ENCODE assay signal across 25 cellular contexts in genomic region chr3:184618793-184619192, GRCh38. TPM values are rescaled to one million over a fixed set of nuclear protein-coding genes. Genes with fewer than 3 reads are reported as not detected.
DNase-seq lines count a peak whose midpoint lies in the region; ATAC-seq, FAIRE-seq and TF ChIP-seq lines count a peak whose summit lies in the region.
"Had no signal": no experiment of that assay in that cellular context is flagged by ENCODE, and none has a peak within 500 bp of the region (broad histone marks: within the 10 kb centered on the region; RNA-seq: fewer than 3 reads in every experiment).

No MANE protein-coding gene starts in this region.

- TF ChIP-seq CTCF in astrocyte (IDR thresholded peaks at IDR 0.05; ENCODE audit: insufficient read depth, low read depth, low read length) (no peak), omental fat pad (IDR thresholded peaks at IDR 0.05) (no peak), psoas muscle (IDR thresholded peaks at IDR 0.05) (no peak)

- peaks cover 15% of the 10 kb centered on the region for H3K27me3 ChIP-seq in astrocyte (ENCODE audit: insufficient read depth, low read length)
- no peaks in the 10 kb centered on the region for H3K27me3 ChIP-seq in right cardiac atrium (ENCODE audit: control insufficient read depth, insufficient read depth)
- H3K27me3 ChIP-seq in psoas muscle (ENCODE audit: insufficient read depth in 3 of 3, low read length in 2 of 3), result no peaks in the 10 kb centered on the region
- H3K27me3 ChIP-seq: ovary had no signal

- H3K36me3 ChIP-seq in astrocyte (ENCODE audit: insufficient read depth, low read length) (no peaks in the 10 kb centered on the region), psoas muscle (ENCODE audit: insufficient read depth in 1 of 2, low read depth in 1 of 2) (no peaks in the 10 kb centered on the region)
- H3K36me3 ChIP-seq: brain microvascular endothelial cell, ovary, tibial artery had no signal

- H3K9me3 Mint-ChIP-seq in astrocyte (ENCODE audit: unreplicated experiment), result peaks cover 2% of the 10 kb centered on the region
- H3K9me3 Mint-ChIP-seq: activated CD4-positive, alpha-beta memory T cell treated with anti-CD3 and anti-CD28 coated beads for 36 hours; activated naive CD4-positive, alpha-beta T cell treated with anti-CD3 and anti-CD28 coated beads, Interleukin-2, amount 10 ng/mL, durations not matched to agents 7 days and 5 days; T-helper 1 cell treated with Interleukin-12 subunit alpha and Interleukin-12 subunit beta and Interleukin-4 antibody, amounts not matched to agents 30 μg/mL and 1 μg/mL, for 36 hours had no signal

- H3K36me3 Mint-ChIP-seq in astrocyte (ENCODE audit: low read depth, unreplicated experiment), result no peaks in the 10 kb centered on the region
- H3K36me3 Mint-ChIP-seq: activated CD4-positive, alpha-beta memory T cell treated with anti-CD3 and anti-CD28 coated beads for 36 hours; activated naive CD4-positive, alpha-beta T cell treated with anti-CD3 and anti-CD28 coated beads, Interleukin-2, amount 10 ng/mL, durations not matched to agents 7 days and 5 days had no signal

- H3K4me2 ChIP-seq in astrocyte (ENCODE audit: low read length), result no peak overlapping the region

- H3K27ac ChIP-seq in astrocyte (ENCODE audit: low read depth, low read length) (no peak overlapping the region), right cardiac atrium (ENCODE audit: low read length) (no peak overlapping the region), psoas muscle (no peak overlapping the region)
- H3K27ac ChIP-seq: brain microvascular endothelial cell, C4-2B, epithelial cell of prostate, ovary, tibial artery had no signal

- peaks cover 23% of the 10 kb centered on the region for H3K4me1 Mint-ChIP-seq in astrocyte (ENCODE audit: low read depth, unreplicated experiment)

- H3K79me2 ChIP-seq in astrocyte (ENCODE audit: insufficient read depth, low read length), result no peaks in the 10 kb centered on the region

- no peak overlapping the region for H3K4me3 Mint-ChIP-seq in astrocyte (ENCODE audit: unreplicated experiment)
- H3K4me3 Mint-ChIP-seq: activated CD4-positive, alpha-beta memory T cell treated with anti-CD3 and anti-CD28 coated beads for 36 hours; activated naive CD4-positive, alpha-beta T cell treated with anti-CD3 and anti-CD28 coated beads, Interleukin-2, amount 10 ng/mL, durations not matched to agents 7 days and 5 days; T-helper 1 cell treated with Interleukin-12 subunit alpha and Interleukin-12 subunit beta and Interleukin-4 antibody, amounts not matched to agents 30 μg/mL and 1 μg/mL, for 36 hours had no signal

- peaks cover 11% of the 10 kb centered on the region for H3K27me3 Mint-ChIP-seq in astrocyte (ENCODE audit: low read depth, unreplicated experiment)

- intact Hi-C loops in right cardiac atrium (cut with DNase I), result no loop called here
- intact Hi-C loops in psoas muscle (cut with DNase I), result no loop called here

- 51% methylated on average over 7 of the region's 7 CpGs for WGBS in right cardiac atrium
- 29 to 39% (median 35%) methylated on average over 7 of the region's 7 CpGs for WGBS in psoas muscle, 3 donors

- no peak overlapping the region for H3K4me3 ChIP-seq in astrocyte (ENCODE audit: insufficient read depth, low read depth, low read length)
- H3K4me3 ChIP-seq in right cardiac atrium (ENCODE audit: low read length), result no peak overlapping the region
- H3K4me3 ChIP-seq in psoas muscle, result no peak overlapping the region
- H3K4me3 ChIP-seq: ovary, tibial artery had no signal

- ATAC-seq in right cardiac atrium (peak; percentile 36 to 55), omental fat pad (ENCODE audit: low FRiP score) (peak; percentile 39), psoas muscle (no peak)
- ATAC-seq: activated CD4-positive, CD25-positive, alpha-beta regulatory T cell treated with anti-CD3 and anti-CD28 coated beads, Interleukin-2, amount 50 U/mL, for 24 hours; SK-N-SH treated with all-trans-retinoic acid at 6 μM for 48 hours had no signal

- no peak overlapping the region for H3K9ac ChIP-seq in astrocyte (ENCODE audit: low read length)

- H3K27ac Mint-ChIP-seq in astrocyte (ENCODE audit: unreplicated experiment), result peak overlapping the region; percentile 38
- H3K27ac Mint-ChIP-seq: activated CD4-positive, alpha-beta memory T cell treated with anti-CD3 and anti-CD28 coated beads for 36 hours; activated naive CD4-positive, alpha-beta T cell treated with anti-CD3 and anti-CD28 coated beads, Interleukin-2, amount 10 ng/mL, durations not matched to agents 7 days and 5 days; T-helper 1 cell treated with Interleukin-12 subunit alpha and Interleukin-12 subunit beta and Interleukin-4 antibody, amounts not matched to agents 30 μg/mL and 1 μg/mL, for 36 hours had no signal

- no peak for FAIRE-seq in astrocyte (lab: Jason Lieb, UNC)
- FAIRE-seq: G401.6 had no signal

- peak; percentile 40 for DNase-seq in CD1c-positive myeloid dendritic cell (ENCODE audit: extremely low spot score)
- DNase-seq in astrocyte (ENCODE audit: low read depth), result no peak
- DNase-seq in right cardiac atrium, result no peak
- no peak for DNase-seq in omental fat pad (ENCODE audit: low spot score)
- no peak for DNase-seq in NCI-H446 treated with DMSO at 0.1 percent for 48 hours (lab: John Stamatoyannopoulos, UW)
- no peak for DNase-seq in psoas muscle
- DNase-seq in cortex of kidney (lab: John Stamatoyannopoulos, UW), result no peak
- DNase-seq: activated CD4-positive, alpha-beta memory T cell treated with anti-CD3 and anti-CD28 coated beads for 36 hours; activated CD8-positive, alpha-beta memory T cell treated with anti-CD3 and anti-CD28 coated beads, Interleukin-2, amount 50 U/mL, for 4 hours; activated naive CD4-positive, alpha-beta T cell treated with anti-CD3 and anti-CD28 coated beads, Interleukin-2, amount 10 ng/mL, durations not matched to agents 7 days and 5 days; brain microvascular endothelial cell; DMS79; H7; NCI-H1092; NCI-H1694 treated with DMSO at 0.1 percent for 48 hours; NCI-H510A; OCI-M1; ovary; tibial artery had no signal

- H3K4me1 ChIP-seq in astrocyte (ENCODE audit: insufficient read depth, low read length) (no peaks in the 10 kb centered on the region), right cardiac atrium (ENCODE audit: control insufficient read depth, insufficient read depth, low read length) (peaks cover 11% of the 10 kb centered on the region), psoas muscle (peaks cover 4% of the 10 kb centered on the region)

- no peak overlapping the region for H2AFZ ChIP-seq in astrocyte (ENCODE audit: low read depth, low read length)

- no peaks in the 10 kb centered on the region for H3K9me3 ChIP-seq in astrocyte (ENCODE audit: insufficient read depth, low read depth, low read length)
- no peaks in the 10 kb centered on the region for H3K9me3 ChIP-seq in right cardiac atrium (ENCODE audit: control insufficient read depth, low read length)
- no peaks in the 10 kb centered on the region for H3K9me3 ChIP-seq in psoas muscle
- H3K9me3 ChIP-seq: ovary, tibial artery had no signal

- no peaks in the 10 kb centered on the region for H4K20me1 ChIP-seq in astrocyte (ENCODE audit: insufficient read depth, low read length)

RNA-seq across cellular contexts. Expression of gene EPHB3, which starts 57.2 kb away (rescaled TPM):
- 17.2 and 27.0 TPM in 2 replicates for total RNA-seq in astrocyte
- 1 to 10 TPM; 1.3 to 3.4 (median 2.9) TPM for total RNA-seq in right cardiac atrium
- polyA plus RNA-seq in right cardiac atrium, result 0.52 TPM
- total RNA-seq in omental fat pad, result 1 to 10 TPM in 3 of 4 donors, under 1 TPM in 1; 0.79 to 3.1 (median 2.1) TPM
- 1 to 10 TPM in 2 of 4 donors, under 1 TPM in 2; 0.34 to 1.6 (median 0.92) TPM for total RNA-seq in psoas muscle
- polyA plus RNA-seq in psoas muscle, result under 1 TPM; 0.08 to 0.69 (median 0.36) TPM

Comparison
In these comparisons a context has a peak if more than half of its experiments do, and no peak if none do; other contexts are left out.
1. ATAC-seq: peak in right cardiac atrium (2 of 2) and omental fat pad (single experiment); none in psoas muscle (0 of 4).